8 cellular contexts compared by ENCODE assay signal in genomic region chr15:57751177-57751800, GRCh38. TPM values are rescaled to one million over a fixed set of nuclear protein-coding genes. Genes with fewer than 3 reads are reported as not detected.
A peak's percentile ranks its signal among the peaks of the same experiment; 100 is the strongest.
DNase-seq lines count a peak whose midpoint lies in the region; ATAC-seq and TF ChIP-seq lines count a peak whose summit lies in the region.

No MANE protein-coding gene starts in this region.

- no peaks in the 10 kb centered on the region for H3K27me3 ChIP-seq in DND-41 (ENCODE audit: insufficient read depth, low read length, poor library complexity)

- no peaks in the 10 kb centered on the region for H3K36me3 ChIP-seq in DND-41 (ENCODE audit: insufficient read depth, low read length)
- no peaks in the 10 kb centered on the region for H3K36me3 ChIP-seq in mucosa of descending colon (ENCODE audit: low read depth)

- H3K4me3 Mint-ChIP-seq in T-cell: no peak overlapping the region

- H3K4me1 ChIP-seq in DND-41 (ENCODE audit: insufficient read depth, low read length): no peaks in the 10 kb centered on the region
- no peaks in the 10 kb centered on the region for H3K4me1 ChIP-seq in mucosa of descending colon (ENCODE audit: low read depth)

- CTCF ChIA-PET in T-cell (lab: Charles Lee): interaction anchor here (0.6 to 1.0 kb wide), 5 partner anchors 13 to 109 kb away, joined by 3 to 12 read pairs (median 4); no protein-coding TSS in a partner anchor

- no peak overlapping the region for H3K27ac ChIP-seq in DND-41 (ENCODE audit: low read length)

- H3K9ac ChIP-seq in DND-41 (ENCODE audit: low read depth, low read length): no peak overlapping the region

- no peak overlapping the region for H3K4me2 ChIP-seq in DND-41 (ENCODE audit: insufficient read depth, low read length)

- H3K27me3 Mint-ChIP-seq in T-cell: no peaks in the 10 kb centered on the region

- H3K4me1 Mint-ChIP-seq in T-cell: peaks cover 0 to 6% (median 6%) of the 10 kb centered on the region in 3 donors

- H3K9me3 Mint-ChIP-seq in T-cell: no peaks in the 10 kb centered on the region

- POLR2A ChIA-PET in T-cell (lab: Charles Lee): no interaction called here

- ATAC-seq in DND-41 (ENCODE audit: insufficient read depth, low read depth) (no peak; the same call in 2 of the 3 replicates), mucosa of descending colon (peak; percentile 49), GM21447 (IDR thresholded peaks at IDR 0.05; ENCODE audit: unreplicated experiment) (no peak), T-cell (replicated peaks in 1 of 4) (no peak)

- H4K20me1 ChIP-seq in DND-41 (ENCODE audit: insufficient read depth, low read length): no peaks in the 10 kb centered on the region

- no peaks in the 10 kb centered on the region for H3K79me2 ChIP-seq in DND-41 (ENCODE audit: insufficient read depth, low read length)

- H3K4me3 ChIP-seq in DND-41 (ENCODE audit: low read depth in 1 of 2, low read length in 2 of 2) (no peak overlapping the region), mucosa of descending colon (no peak overlapping the region)

- peak; percentile 20 for DNase-seq in DND-41
- DNase-seq in LoVo (ENCODE audit: low spot score): peak; percentile 29
- peak; percentile 15 to 61 for DNase-seq in dermis microvascular lymphatic vessel endothelial cell (ENCODE audit: low read depth in 2 of 2)
- peak in 1 of 3 donors; percentile 26 for DNase-seq in mucosa of descending colon
- no peak for DNase-seq in stimulated activated CD4-positive, alpha-beta T cell treated with anti-CD3 and anti-CD28 coated beads, Interleukin-1b, Interleukin-23, amount 100 ng/mL, for 48 hours
- DNase-seq in T-cell: no peak
- no peak for DNase-seq in activated effector memory CD4-positive, alpha-beta T cell treated with Interleukin-2 at 50 U/mL for 16 hours

- TF ChIP-seq CTCF in DND-41 (IDR thresholded peaks at IDR 0.05; ENCODE audit: borderline replicate concordance, extremely low read depth, low read length, poor library complexity, severe bottlenecking) (peak; percentile 41), mucosa of descending colon (IDR thresholded peaks at IDR 0.05) (no peak)

- intact Hi-C loops in mucosa of descending colon (cut with DNase I, micrococcal nuclease): loop anchor here (5.0 kb wide), 2 partner anchors 101 to 111 kb away; no protein-coding TSS in a partner anchor

- peaks cover 3% of the 10 kb centered on the region for H3K36me3 Mint-ChIP-seq in T-cell

- H2AFZ ChIP-seq in DND-41 (ENCODE audit: low read depth, low read length): no peak overlapping the region

- H3K27ac Mint-ChIP-seq in T-cell: no peak overlapping the region

- H3K9me3 ChIP-seq in DND-41 (ENCODE audit: insufficient read depth, low read length, severe bottlenecking) (no peaks in the 10 kb centered on the region), mucosa of descending colon (no peaks in the 10 kb centered on the region)

RNA-seq across cellular contexts. Expression of gene POLR2M, which starts 44.8 kb away (rescaled TPM):
- 212 and 471 TPM in 2 replicates for total RNA-seq in dermis microvascular lymphatic vessel endothelial cell
- 10 to 100 TPM; 40.4 to 82.8 (median 53.3) TPM for total RNA-seq in mucosa of descending colon
- 10 to 100 TPM; 85.7 to 98.0 (median 91.4) TPM for total RNA-seq in T-cell

Comparison
In these comparisons a context has a peak if more than half of its experiments do, and no peak if none do; other contexts are left out.
1. DNase-seq: peak in DND-41 (single experiment), LoVo (single experiment) and dermis microvascular lymphatic vessel endothelial cell (2 of 2); none in stimulated activated CD4-positive, alpha-beta T cell treated with anti-CD3 and anti-CD28 coated beads, Interleukin-1b, Interleukin-23, amount 100 ng/mL, for 48 hours (single experiment), T-cell (0 of 34) and activated effector memory CD4-positive, alpha-beta T cell treated with Interleukin-2 at 50 U/mL for 16 hours (single experiment).